1 cellular context compared by ENCODE assay signal in the genomic region with DNA sequence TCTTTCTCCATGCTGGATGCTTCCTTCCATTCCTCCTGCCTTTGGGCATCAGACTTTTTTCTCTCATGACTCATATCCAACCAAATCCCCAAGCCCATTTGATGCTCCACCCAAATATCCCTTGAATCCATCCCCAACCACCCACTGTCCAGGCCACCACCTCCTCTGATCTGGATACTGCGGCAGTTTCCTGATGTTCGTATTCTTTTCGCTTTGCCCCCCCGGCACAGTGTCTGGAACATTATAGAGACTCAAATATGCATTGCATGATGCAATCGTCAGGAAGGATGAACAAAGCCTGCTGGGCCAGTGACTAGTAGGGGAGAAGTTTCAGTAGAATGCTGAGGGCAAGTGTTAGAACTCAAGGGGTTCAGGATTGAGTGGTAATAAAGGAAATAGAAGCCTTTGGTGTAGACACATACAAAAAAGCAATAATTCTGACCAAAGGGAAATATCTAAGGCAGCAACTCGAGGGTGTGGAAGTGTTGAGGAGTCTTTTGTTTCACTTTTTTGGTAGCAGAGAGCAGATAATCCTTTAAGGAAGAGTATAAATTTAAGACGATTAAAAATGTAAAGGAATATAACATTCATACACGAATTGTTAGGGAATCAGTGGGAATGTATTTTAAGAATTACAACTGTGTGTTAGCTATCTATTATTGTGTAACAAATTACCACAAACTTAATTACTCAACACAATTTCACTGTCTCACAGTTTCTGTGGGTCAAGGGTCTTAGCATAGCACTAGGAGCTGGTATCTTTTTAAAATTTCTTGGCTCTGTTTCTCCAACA.
TF ChIP-seq lines count a peak whose summit lies in the region.

No MANE protein-coding gene starts in this region.

TF ChIP-seq in endothelial cell of umbilical vein, 7 proteins besides CTCF, POLR2A, EP300 and RAD21:
- TF ChIP-seq MYC (IDR thresholded peaks at IDR 0.05; ENCODE audit: low read depth, low read length) (no peak), FOS (IDR thresholded peaks at IDR 0.05; ENCODE audit: borderline replicate concordance, insufficient read depth, low read length) (peak; percentile 11)
